22 cellular contexts compared by ENCODE assay signal in the genomic region with DNA sequence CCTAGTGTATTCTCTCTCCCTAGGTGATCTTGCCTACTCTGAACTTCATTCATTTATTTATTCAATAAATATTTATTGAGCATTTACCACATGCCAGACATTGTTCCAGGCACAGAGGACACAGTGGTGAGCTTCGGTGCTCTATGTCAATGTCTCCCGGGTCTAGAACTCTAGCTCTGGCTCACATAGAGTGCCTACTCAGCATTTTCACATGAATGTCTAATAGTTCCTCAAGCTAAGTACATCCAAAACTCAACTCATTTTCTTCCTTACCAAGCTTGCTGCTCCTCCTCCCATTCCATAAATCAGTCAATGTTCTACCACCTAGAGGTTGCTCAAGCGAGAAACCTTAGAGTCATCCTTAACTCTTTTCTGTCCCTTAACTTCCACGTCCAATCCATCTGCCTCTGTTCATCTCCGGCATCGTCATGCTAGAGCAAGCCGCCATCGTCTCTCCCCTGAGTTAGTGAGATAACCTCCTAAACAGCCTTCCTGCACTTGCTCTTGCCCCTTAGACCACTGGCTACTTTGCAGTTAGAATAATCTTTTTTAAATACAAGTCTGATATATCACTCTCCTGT.
"Had no signal": no experiment of that assay in that cellular context is flagged by ENCODE, and none has a peak within 500 bp of the region (broad histone marks: within the 10 kb centered on the region; RNA-seq: fewer than 3 reads in every experiment).

No MANE protein-coding gene starts in this region.

- H3K9me3 ChIP-seq: SJCRH30 had no signal

- FAIRE-seq: HTR-8/SVneo had no signal

- DNase-seq: Kasumi-1, MM.1S, NCI-H1092 treated with DMSO at 0.1 percent for 48 hours, NCI-H1436, NCI-H187, NCI-H2029, NCI-H2081 treated with DMSO at 0.1 percent for 48 hours, NCI-H2171, NCI-H226, NCI-H446, NCI-H510A, NCI-H524 treated with DMSO at 0.1 percent for 48 hours, NCI-H69, NCI-H774, SHP77 treated with DMSO at 0.1 percent for 48 hours, SJCRH30, T-helper 1 cell had no signal

- H3K4me2 ChIP-seq: KMS-11 had no signal

- H3K9ac ChIP-seq: KMS-11 had no signal

- ATAC-seq: Panc1, Right ventricle myocardium inferior had no signal

- H3K27me3 ChIP-seq: SJCRH30 had no signal

- H3K4me3 ChIP-seq: SJCRH30 had no signal

- H3K36me3 ChIP-seq: SJCRH30 had no signal

- H3K27ac ChIP-seq: HL-60, KMS-11, SJCRH30 had no signal
